ENCODE assay signal across 21 cellular contexts in genomic region chr1:78871249-78871648, GRCh38.
DNase-seq lines count a peak whose midpoint lies in the region; ATAC-seq lines count a peak whose summit lies in the region.
"Had no signal": no experiment of that assay in that cellular context is flagged by ENCODE, and none has a peak within 500 bp of the region (broad histone marks: within the 10 kb centered on the region; RNA-seq: fewer than 3 reads in every experiment).

No MANE protein-coding gene starts in this region.

- peak overlapping the region; percentile 22 for H3K27ac Mint-ChIP-seq in activated T-cell treated with anti-CD3 and anti-CD28 coated beads, Interleukin-2, amount 50 U/mL, for 72 hours
- H3K27ac Mint-ChIP-seq: B cell; CD4-positive, CD25-positive, alpha-beta regulatory T cell; CD8-positive, alpha-beta memory T cell had no signal

- H3K27me3 ChIP-seq in NT2/D1 (ENCODE audit: insufficient read depth, insufficient read length), result no peaks in the 10 kb centered on the region

- H3K4me3 ChIP-seq in NT2/D1 (ENCODE audit: insufficient read length, low read depth), result no peak overlapping the region
- H3K4me3 ChIP-seq: GM23248, K562 had no signal

- no peak overlapping the region for H3K9ac ChIP-seq in NT2/D1 (ENCODE audit: insufficient read length, low read depth)
- H3K9ac ChIP-seq: GM23248 had no signal

- peaks cover 31% of the 10 kb centered on the region for H3K9me3 ChIP-seq in NT2/D1 (ENCODE audit: insufficient read depth, low read length)

- no peak for ATAC-seq in activated T-cell treated with anti-CD3 and anti-CD28 coated beads, Interleukin-2, amount 50 U/mL, for 72 hours (replicated peaks in 1 of 2)
- no peak for ATAC-seq in GM19467 (IDR thresholded peaks at IDR 0.05; ENCODE audit: unreplicated experiment)
- ATAC-seq: K562 had no signal

- no peak for DNase-seq in activated T-cell treated with anti-CD3 and anti-CD28 coated beads, Interleukin-2, amount 50 U/mL, for 72 hours
- DNase-seq in activated T-cell treated with anti-CD3 and anti-CD28 coated beads, Interleukin-2, amount 50 U/mL, for 1 hour, result no peak
- DNase-seq in NT2/D1 (ENCODE audit: low read depth, low spot score) (peak; percentile 68), iPS-NIHi11 (ENCODE audit: low spot score) (peak; percentile 9)
- DNase-seq in activated CD4-positive, CD25-positive, alpha-beta regulatory T cell (lab: John Stamatoyannopoulos, UW), result no peak
- DNase-seq in NK-92 treated with Interleukin-12 subunit alpha and Interleukin-12 subunit beta, amount 100 ng/mL, for 24 hours (lab: John Stamatoyannopoulos, UW), result no peak
- DNase-seq: 8988T; C1 segment of cervical spinal cord; CD4-positive, CD25-positive, alpha-beta regulatory T cell; CD8-positive, alpha-beta memory T cell; COR-L47; DMS 273 treated with DMSO at 0.1 percent for 48 hours; DMS53; DND-41; EL; GM23248; H7; IMR-90 had no signal

- no peaks in the 10 kb centered on the region for H3K36me3 Mint-ChIP-seq in activated T-cell treated with anti-CD3 and anti-CD28 coated beads, Interleukin-2, amount 50 U/mL, for 72 hours (ENCODE audit: insufficient read depth in 2 of 2)
- H3K36me3 Mint-ChIP-seq: CD4-positive, CD25-positive, alpha-beta regulatory T cell; CD8-positive, alpha-beta memory T cell had no signal

- H3K4me1 ChIP-seq in NT2/D1 (ENCODE audit: insufficient read depth, insufficient read length), result peaks cover 3% of the 10 kb centered on the region

- H3K27me3 Mint-ChIP-seq in activated T-cell treated with anti-CD3 and anti-CD28 coated beads, Interleukin-2, amount 50 U/mL, for 72 hours (ENCODE audit: low read depth), result no peaks in the 10 kb centered on the region
- H3K27me3 Mint-ChIP-seq: B cell; CD4-positive, CD25-positive, alpha-beta regulatory T cell; CD8-positive, alpha-beta memory T cell had no signal

- H3K9me3 Mint-ChIP-seq in activated T-cell treated with anti-CD3 and anti-CD28 coated beads, Interleukin-2, amount 50 U/mL, for 72 hours, result no peaks in the 10 kb centered on the region
- H3K9me3 Mint-ChIP-seq: CD8-positive, alpha-beta memory T cell had no signal

- no peaks in the 10 kb centered on the region for H3K4me1 Mint-ChIP-seq in activated T-cell treated with anti-CD3 and anti-CD28 coated beads, Interleukin-2, amount 50 U/mL, for 72 hours (ENCODE audit: low read depth)
- H3K4me1 Mint-ChIP-seq: B cell; CD4-positive, CD25-positive, alpha-beta regulatory T cell; CD8-positive, alpha-beta memory T cell had no signal

- no peak overlapping the region for H3K4me3 Mint-ChIP-seq in activated T-cell treated with anti-CD3 and anti-CD28 coated beads, Interleukin-2, amount 50 U/mL, for 72 hours
- H3K4me3 Mint-ChIP-seq: B cell; CD4-positive, CD25-positive, alpha-beta regulatory T cell; CD8-positive, alpha-beta memory T cell had no signal

- no peaks in the 10 kb centered on the region for H3K36me3 ChIP-seq in NT2/D1 (ENCODE audit: insufficient read depth, insufficient read length, low read length)

Comparison
In these comparisons a context has a peak if more than half of its experiments do, and no peak if none do; other contexts are left out.
1. DNase-seq: peak in NT2/D1 (single experiment) and iPS-NIHi11 (single experiment); none in activated T-cell treated with anti-CD3 and anti-CD28 coated beads, Interleukin-2, amount 50 U/mL, for 72 hours (0 of 2), activated T-cell treated with anti-CD3 and anti-CD28 coated beads, Interleukin-2, amount 50 U/mL, for 1 hour (single experiment), activated CD4-positive, CD25-positive, alpha-beta regulatory T cell (0 of 4) and NK-92 treated with Interleukin-12 subunit alpha and Interleukin-12 subunit beta, amount 100 ng/mL, for 24 hours (single experiment).